Comparison of ENCODE assay signal across 12 cellular contexts in genomic region chr3:46982581-46982980, GRCh38. TPM values are rescaled to one million over a fixed set of nuclear protein-coding genes. Genes with fewer than 3 reads are reported as not detected.
DNase-seq lines count a peak whose midpoint lies in the region; ATAC-seq, FAIRE-seq and TF ChIP-seq lines count a peak whose summit lies in the region.
"Had no signal": no experiment of that assay in that cellular context is flagged by ENCODE, and none has a peak within 500 bp of the region (broad histone marks: within the 10 kb centered on the region; RNA-seq: fewer than 3 reads in every experiment).

No MANE protein-coding gene starts in this region.

- peaks cover 63% of the 10 kb centered on the region for H3K4me1 Mint-ChIP-seq in activated naive CD4-positive, alpha-beta T cell treated with anti-CD3 and anti-CD28 coated beads for 36 hours (ENCODE audit: low read depth)
- H3K4me1 Mint-ChIP-seq in activated CD4-positive, alpha-beta memory T cell treated with anti-CD3 and anti-CD28 coated beads, Interleukin-2, amount 10 ng/mL, durations not matched to agents 7 days and 5 days: peaks cover 74% of the 10 kb centered on the region

- peak overlapping the region; percentile 59 for H3K27ac Mint-ChIP-seq in activated naive CD4-positive, alpha-beta T cell treated with anti-CD3 and anti-CD28 coated beads for 36 hours
- H3K27ac Mint-ChIP-seq in activated naive CD4-positive, alpha-beta T cell treated with anti-CD3 and anti-CD28 coated beads, Interleukin-2, amount 50 U/mL, for 72 hours: no peak overlapping the region
- peak overlapping the region; percentile 90 for H3K27ac Mint-ChIP-seq in activated CD4-positive, alpha-beta memory T cell treated with anti-CD3 and anti-CD28 coated beads, Interleukin-2, amount 10 ng/mL, durations not matched to agents 7 days and 5 days

- TF ChIP-seq POLR2A in stomach (IDR thresholded peaks at IDR 0.05) (no peak), GM18505 (IDR thresholded peaks at IDR 0.05; ENCODE audit: borderline replicate concordance, extremely low read depth, insufficient read depth, insufficient read length) (no peak)

- H3K9ac ChIP-seq in kidney (ENCODE audit: low read length in 2 of 2): peak overlapping the region in 1 of 2 donors; percentile 35

- H3K4me3 ChIP-seq in kidney (ENCODE audit: low read length in 2 of 2) (no peak overlapping the region), stomach (peak overlapping the region in 2 of 4 donors; percentile 62 to 70)

- H3K4me3 Mint-ChIP-seq in activated naive CD4-positive, alpha-beta T cell treated with anti-CD3 and anti-CD28 coated beads for 36 hours: no peak overlapping the region
- peak overlapping the region; percentile 27 for H3K4me3 Mint-ChIP-seq in activated CD4-positive, alpha-beta memory T cell treated with anti-CD3 and anti-CD28 coated beads, Interleukin-2, amount 10 ng/mL, durations not matched to agents 7 days and 5 days

- CTCF ChIA-PET in activated naive CD4-positive, alpha-beta T cell treated with anti-CD3 and anti-CD28 coated beads for 36 hours (lab: Charles Lee): interaction anchor here (1.0 kb wide), 1 partner anchor 15 kb away, joined by 3 read pairs; no protein-coding TSS in a partner anchor
- CTCF ChIA-PET in activated CD4-positive, alpha-beta memory T cell treated with anti-CD3 and anti-CD28 coated beads, Interleukin-2, amount 10 ng/mL, durations not matched to agents 7 days and 5 days (lab: Charles Lee): interaction anchor here (1.4 to 2.2 kb wide), 3 partner anchors 16 to 59 kb away, joined by 3 to 8 read pairs (median 7); no protein-coding TSS in a partner anchor

- peaks cover 0 to 26% of the 10 kb centered on the region in 2 donors for H3K4me1 ChIP-seq in kidney (ENCODE audit: control insufficient read depth in 1 of 2, insufficient read depth in 1 of 2, low read depth in 1 of 2, low read length in 2 of 2)
- peaks cover 58 to 93% (median 91%) of the 10 kb centered on the region in 4 donors for H3K4me1 ChIP-seq in stomach

- H3K9me3 ChIP-seq in kidney (ENCODE audit: control insufficient read depth in 1 of 2, low read length in 2 of 2): no peaks in the 10 kb centered on the region
- H3K9me3 ChIP-seq in stomach: no peaks in the 10 kb centered on the region
- H3K9me3 ChIP-seq: psoas muscle had no signal

- H3K36me3 Mint-ChIP-seq in activated naive CD4-positive, alpha-beta T cell treated with anti-CD3 and anti-CD28 coated beads for 36 hours (ENCODE audit: low read depth): no peaks in the 10 kb centered on the region
- peaks cover 0 to 6% of the 10 kb centered on the region in 2 donors for H3K36me3 Mint-ChIP-seq in activated naive CD4-positive, alpha-beta T cell treated with anti-CD3 and anti-CD28 coated beads, Interleukin-2, amount 50 U/mL, for 72 hours
- peaks cover 33% of the 10 kb centered on the region for H3K36me3 Mint-ChIP-seq in activated CD4-positive, alpha-beta memory T cell treated with anti-CD3 and anti-CD28 coated beads, Interleukin-2, amount 10 ng/mL, durations not matched to agents 7 days and 5 days (ENCODE audit: low read depth)

- ATAC-seq in activated naive CD4-positive, alpha-beta T cell treated with anti-CD3 and anti-CD28 coated beads, Interleukin-2, amount 50 U/mL, for 72 hours: no peak
- ATAC-seq in GM18505 (IDR thresholded peaks at IDR 0.05; ENCODE audit: unreplicated experiment): no peak
- ATAC-seq: psoas muscle had no signal

- TF ChIP-seq CTCF in kidney (IDR thresholded peaks at IDR 0.05; ENCODE audit: borderline replicate concordance, extremely low read depth, insufficient read depth) (no peak), stomach (IDR thresholded peaks at IDR 0.05) (no peak), GM10266 (IDR thresholded peaks at IDR 0.05; ENCODE audit: control insufficient read depth, insufficient read depth, low read depth, missing control alignments) (no peak)

- FAIRE-seq in kidney (lab: Jason Lieb, UNC): no peak

- no peak for DNase-seq in activated naive CD4-positive, alpha-beta T cell treated with anti-CD3 and anti-CD28 coated beads for 36 hours
- no peak for DNase-seq in activated naive CD4-positive, alpha-beta T cell treated with anti-CD3 and anti-CD28 coated beads, Interleukin-2, amount 50 U/mL, for 72 hours (ENCODE audit: low spot score in 2 of 2)
- DNase-seq in activated CD4-positive, alpha-beta memory T cell treated with anti-CD3 and anti-CD28 coated beads, Interleukin-2, amount 10 ng/mL, durations not matched to agents 7 days and 5 days: no peak
- DNase-seq in kidney (peak; percentile 35), stomach (no peak), KG1 (lab: John Stamatoyannopoulos, UW) (no peak), GM10266 (ENCODE audit: extremely low spot score) (no peak)
- DNase-seq: MV-4-11, SIG-M5 had no signal

- H3K36me3 ChIP-seq in kidney (ENCODE audit: control insufficient read depth in 1 of 2, insufficient read depth in 2 of 2, low read length in 2 of 2): no peaks in the 10 kb centered on the region
- peaks cover 0 to 13% (median 0%) of the 10 kb centered on the region in 4 donors for H3K36me3 ChIP-seq in stomach

- H3K27me3 ChIP-seq in stomach: no peaks in the 10 kb centered on the region

- WGBS in stomach, 5 donors: 41 to 83% (median 62%) methylated on average over 2 of the region's 2 CpGs

- intact Hi-C loops in activated naive CD4-positive, alpha-beta T cell treated with anti-CD3 and anti-CD28 coated beads for 36 hours (cut with micrococcal nuclease): loop anchor here (10.0 kb wide), 1 partner anchor 288 kb away; the partner anchor contains the start of gene ALS2CL
- intact Hi-C loops in kidney (cut with DNase I): no loop called here
- intact Hi-C loops in stomach (cut with DNase I; ENCODE audit: low total_unique reads): no loop called here

- no peaks in the 10 kb centered on the region for H3K9me3 Mint-ChIP-seq in activated naive CD4-positive, alpha-beta T cell treated with anti-CD3 and anti-CD28 coated beads for 36 hours
- H3K9me3 Mint-ChIP-seq in activated naive CD4-positive, alpha-beta T cell treated with anti-CD3 and anti-CD28 coated beads, Interleukin-2, amount 50 U/mL, for 72 hours: no peaks in the 10 kb centered on the region
- H3K9me3 Mint-ChIP-seq in activated CD4-positive, alpha-beta memory T cell treated with anti-CD3 and anti-CD28 coated beads, Interleukin-2, amount 10 ng/mL, durations not matched to agents 7 days and 5 days: no peaks in the 10 kb centered on the region

- H3K27ac ChIP-seq in kidney (ENCODE audit: low read depth in 2 of 2, low read length in 2 of 2) (peak overlapping the region; percentile 51 to 65), stomach (peak overlapping the region; percentile 91 to 98 (median 95))
- H3K27ac ChIP-seq: HL-60, psoas muscle had no signal

- TF ChIP-seq EP300 in stomach (IDR thresholded peaks at IDR 0.05): no peak

- no peaks in the 10 kb centered on the region for H3K27me3 Mint-ChIP-seq in activated naive CD4-positive, alpha-beta T cell treated with anti-CD3 and anti-CD28 coated beads for 36 hours (ENCODE audit: low read depth)
- H3K27me3 Mint-ChIP-seq in activated CD4-positive, alpha-beta memory T cell treated with anti-CD3 and anti-CD28 coated beads, Interleukin-2, amount 10 ng/mL, durations not matched to agents 7 days and 5 days: no peaks in the 10 kb centered on the region

- POLR2A ChIA-PET in activated CD4-positive, alpha-beta memory T cell treated with anti-CD3 and anti-CD28 coated beads, Interleukin-2, amount 10 ng/mL, durations not matched to agents 7 days and 5 days (lab: Charles Lee): interaction anchor here (1.8 to 7.7 kb wide), 4 partner anchors 11 to 34 kb away, joined by 6 to 64 read pairs (median 24); no protein-coding TSS in a partner anchor

RNA-seq across cellular contexts. Expression of gene NBEAL2, which starts 3.1 kb away (rescaled TPM):
- total RNA-seq in activated naive CD4-positive, alpha-beta T cell treated with anti-CD3 and anti-CD28 coated beads for 36 hours: 10 to 100 TPM; 85.0 to 92.4 TPM
- 100 to 1,000 TPM in 1 of 2 donors, 10 to 100 TPM in 1; 75.7 to 122 TPM for total RNA-seq in activated naive CD4-positive, alpha-beta T cell treated with anti-CD3 and anti-CD28 coated beads, Interleukin-2, amount 50 U/mL, for 72 hours
- total RNA-seq in activated CD4-positive, alpha-beta memory T cell treated with anti-CD3 and anti-CD28 coated beads, Interleukin-2, amount 10 ng/mL, durations not matched to agents 7 days and 5 days: 100 to 1,000 TPM; 254 to 267 TPM
- total RNA-seq in kidney (82.8 TPM), stomach (100 to 1,000 TPM in 4 of 5 donors, 10 to 100 TPM in 1; 50.9 to 653 (median 247) TPM)
- polyA plus RNA-seq in kidney (ENCODE audit: insufficient read depth, low read depth, low replicate concordance) (25.7 TPM), stomach (100 to 1,000 TPM in 1 of 3 donors, 10 to 100 TPM in 2; 35.0 to 193 (median 49.2) TPM)

RNA-seq across cellular contexts. Expression of gene CCDC12, which starts 6.0 kb away (rescaled TPM):
- total RNA-seq in activated naive CD4-positive, alpha-beta T cell treated with anti-CD3 and anti-CD28 coated beads for 36 hours: 10 to 100 TPM; 37.6 to 43.0 TPM
- 10 to 100 TPM; 49.3 to 55.2 TPM for total RNA-seq in activated naive CD4-positive, alpha-beta T cell treated with anti-CD3 and anti-CD28 coated beads, Interleukin-2, amount 50 U/mL, for 72 hours
- 10 to 100 TPM; 55.0 to 56.7 TPM for total RNA-seq in activated CD4-positive, alpha-beta memory T cell treated with anti-CD3 and anti-CD28 coated beads, Interleukin-2, amount 10 ng/mL, durations not matched to agents 7 days and 5 days
- total RNA-seq in kidney: 59.7 TPM
- polyA plus RNA-seq in kidney (ENCODE audit: insufficient read depth, low read depth, low replicate concordance): 85.6 TPM
- total RNA-seq in stomach: 10 to 100 TPM in 4 of 5 donors, 1 to 10 TPM in 1; 2.9 to 55.3 (median 38.4) TPM
- 10 to 100 TPM; 84.2 to 88.7 (median 84.5) TPM for polyA plus RNA-seq in stomach

Comparison
In these comparisons a context has a peak if more than half of its experiments do, and no peak if none do; other contexts are left out.
1. H3K27ac Mint-ChIP-seq: peak in activated naive CD4-positive, alpha-beta T cell treated with anti-CD3 and anti-CD28 coated beads for 36 hours (single experiment) and activated CD4-positive, alpha-beta memory T cell treated with anti-CD3 and anti-CD28 coated beads, Interleukin-2, amount 10 ng/mL, durations not matched to agents 7 days and 5 days (single experiment); none in activated naive CD4-positive, alpha-beta T cell treated with anti-CD3 and anti-CD28 coated beads, Interleukin-2, amount 50 U/mL, for 72 hours (0 of 2).